17 cellular contexts compared by ENCODE assay signal in the genomic region with DNA sequence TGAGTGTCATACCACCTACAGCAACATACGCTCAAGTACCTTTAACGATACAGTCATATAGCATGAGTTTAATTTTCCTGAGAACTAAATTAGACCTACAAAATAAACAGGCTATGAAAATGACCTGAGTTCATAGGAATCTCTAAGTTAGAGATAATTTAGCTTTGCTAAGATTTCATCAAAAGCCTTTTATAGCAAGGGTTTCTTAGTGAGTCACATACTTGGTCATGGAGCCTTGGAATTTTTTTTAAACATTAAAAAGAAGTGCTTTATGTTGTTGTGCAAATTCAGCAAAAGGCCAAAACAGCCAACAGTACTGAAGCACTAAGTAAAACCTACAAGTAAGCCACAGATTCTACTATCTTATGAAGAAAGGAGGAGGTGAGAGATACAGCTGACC.
DNase-seq lines count a peak whose midpoint lies in the region; TF ChIP-seq lines count a peak whose summit lies in the region.
"Had no signal": no experiment of that assay in that cellular context is flagged by ENCODE, and none has a peak within 500 bp of the region (broad histone marks: within the 10 kb centered on the region; RNA-seq: fewer than 3 reads in every experiment).

No MANE protein-coding gene starts in this region.

- in situ Hi-C loops in brain microvascular endothelial cell (cut with HindIII; ENCODE audit: low pct_ligation_motif_present, low sequenced_read_pairs) = no loop called here

- no peak overlapping the region for H3K4me3 ChIP-seq in brain microvascular endothelial cell (ENCODE audit: low read depth, low read length)
- H3K4me3 ChIP-seq: spleen had no signal

- H3K27me3 ChIP-seq in brain microvascular endothelial cell (replicated peaks) = no peaks in the 10 kb centered on the region
- H3K27me3 ChIP-seq: spleen had no signal

- no peak for TF ChIP-seq CTCF in brain microvascular endothelial cell (IDR thresholded peaks at IDR 0.05; ENCODE audit: low read depth, low read length, missing control alignments)

- H3K36me3 ChIP-seq in brain microvascular endothelial cell (replicated peaks) = no peaks in the 10 kb centered on the region

- peak overlapping the region; percentile 86 for H3K27ac ChIP-seq in brain microvascular endothelial cell
- H3K27ac ChIP-seq: parathyroid adenoma, spleen had no signal

- peak; percentile 74 for DNase-seq in AG08395 (ENCODE audit: low spot score)
- peak; percentile 20 for DNase-seq in HT1080 (ENCODE audit: low read depth)
- peak; percentile 18 for DNase-seq in brain microvascular endothelial cell
- DNase-seq in iris pigment epithelial cell (ENCODE audit: low read depth) = peak; percentile 83
- DNase-seq in nucleus accumbens (lab: John Stamatoyannopoulos, UW) = no peak
- no peak for DNase-seq in stimulated activated CD4-positive, alpha-beta T cell treated with anti-CD3 and anti-CD28 coated beads, Interleukin-15, amount 100 ng/mL, for 24 hours
- DNase-seq in stimulated activated CD4-positive, alpha-beta T cell treated with anti-CD3 and anti-CD28 coated beads, Interleukin-12 subunit alpha, Interleukin-12 subunit beta, amount 100 ng/mL, for 4 hours = no peak
- no peak for DNase-seq in UCSD-AML1 (lab: John Stamatoyannopoulos, UW; ENCODE audit: unreplicated experiment)
- DNase-seq: activated CD4-positive, alpha-beta T cell treated with anti-CD3 and anti-CD28 coated beads for 4 hours; activated naive CD4-positive, alpha-beta T cell treated with anti-CD3 and anti-CD28 coated beads for 36 hours; Calu3; cerebellar nuclear complex; GDM1; NCI-H1092; SHP77; spleen had no signal

Comparison
In these comparisons a context has a peak if more than half of its experiments do, and no peak if none do; other contexts are left out.
1. DNase-seq: peak in AG08395 (single experiment), HT1080 (single experiment), brain microvascular endothelial cell (single experiment) and iris pigment epithelial cell (single experiment); none in nucleus accumbens (0 of 56), stimulated activated CD4-positive, alpha-beta T cell treated with anti-CD3 and anti-CD28 coated beads, Interleukin-15, amount 100 ng/mL, for 24 hours (single experiment), stimulated activated CD4-positive, alpha-beta T cell treated with anti-CD3 and anti-CD28 coated beads, Interleukin-12 subunit alpha, Interleukin-12 subunit beta, amount 100 ng/mL, for 4 hours (single experiment) and UCSD-AML1 (single experiment).